ENCODE assay signal across 22 cellular contexts in genomic region chr4:129046055-129046959, GRCh38. TPM values are rescaled to one million over a fixed set of nuclear protein-coding genes. Genes with fewer than 3 reads are reported as not detected.
A peak's percentile ranks its signal among the peaks of the same experiment; 100 is the strongest.
DNase-seq lines count a peak whose midpoint lies in the region; ATAC-seq and TF ChIP-seq lines count a peak whose summit lies in the region.
"Had no signal": no experiment of that assay in that cellular context is flagged by ENCODE, and none has a peak within 500 bp of the region (broad histone marks: within the 10 kb centered on the region; RNA-seq: fewer than 3 reads in every experiment).

No MANE protein-coding gene starts in this region.

- no peaks in the 10 kb centered on the region for H4K20me1 ChIP-seq in IMR-90 (ENCODE audit: insufficient read depth, low read length)

- H3K27me3 ChIP-seq in IMR-90 (ENCODE audit: control insufficient read depth, insufficient read depth, low read length) = no peaks in the 10 kb centered on the region
- H3K27me3 ChIP-seq: dorsolateral prefrontal cortex, spleen had no signal

- no peak overlapping the region for H3K27ac ChIP-seq in IMR-90 (ENCODE audit: insufficient read depth, low read length)
- H3K27ac ChIP-seq: dorsolateral prefrontal cortex, KMS-11, psoas muscle, spleen had no signal

- no peaks in the 10 kb centered on the region for H3K36me3 ChIP-seq in IMR-90 (ENCODE audit: control insufficient read depth, insufficient read depth, low read length)

- no peak overlapping the region for H4K8ac ChIP-seq in IMR-90 (ENCODE audit: low read depth in 2 of 2, low read length in 2 of 2)

- H3K79me1 ChIP-seq in IMR-90 (ENCODE audit: low read depth in 1 of 2, low read length in 2 of 2) = peaks cover 0 to 3% of the 10 kb centered on the region in 2 experiments; a peak in 1 of 4 replicates

- BruUV-seq in IMR-90 (replicated peaks; lab: Mats Ljungman, UMichigan) = no TSS peak

- no peaks in the 10 kb centered on the region for H3K27me3 Mint-ChIP-seq in activated T-cell treated with anti-CD3 and anti-CD28 coated beads, Interleukin-2, amount 50 U/mL, for 24 hours
- H3K27me3 Mint-ChIP-seq: activated naive CD4-positive, alpha-beta T cell treated with anti-CD3 and anti-CD28 coated beads, Interleukin-2, amount 50 U/mL, for 24 hours; natural killer cell treated with Interleukin-12 subunit alpha and Interleukin-12 subunit beta and Interleukin-15 and Interleukin-18, amount 100 ng/mL, for 72 hours had no signal

- no peak overlapping the region for H4K91ac ChIP-seq in IMR-90 (ENCODE audit: insufficient read depth, low read depth, low read length)

- no peak for DNase-seq in activated T-cell treated with anti-CD3 and anti-CD28 coated beads, Interleukin-2, amount 50 U/mL, for 24 hours
- DNase-seq in activated T-cell treated with anti-CD3 and anti-CD28 coated beads, Interleukin-2, amount 50 U/mL, for 1 hour = no peak
- DNase-seq in IMR-90 (no peak), HuH-7 (ENCODE audit: low spot score) (no peak), left ventricle myocardium superior (no peak), hypothalamus (lab: John Stamatoyannopoulos, UW) (no peak)
- no peak for DNase-seq in stimulated activated effector memory CD8-positive, alpha-beta T cell treated with anti-CD3 and anti-CD28 coated beads, Interleukin-12 subunit alpha, Interleukin-12 subunit beta, amount 100 ng/mL, for 72 hours (ENCODE audit: low spot score in 2 of 2)
- DNase-seq: activated CD4-positive, CD25-positive, alpha-beta regulatory T cell; DMS53; dorsolateral prefrontal cortex; GOT3; islet precursor cell; NCI-H1105; NCI-H2171 treated with DMSO at 0.1 percent for 48 hours; NCI-H82; psoas muscle; spleen; stimulated activated naive CD4-positive, alpha-beta T cell treated with Interleukin-2 at 50 U/mL for 16 hours had no signal

- in situ Hi-C loops in IMR-90 (cut with MboI; ENCODE audit: low sequenced_read_pairs) = no loop called here

- H2AFZ ChIP-seq in IMR-90 (replicated peaks; ENCODE audit: low read length, poor library complexity) = no peak overlapping the region

- WGBS in IMR-90 (ENCODE audit: extremely low coverage in 2 of 2, insufficient read length in 1 of 2), 2 experiments = no CpG with 5 or more reads among the region's 1 CpG

- no peak overlapping the region for H2BK120ac ChIP-seq in IMR-90 (ENCODE audit: low read depth, low read length)

- H3K9me3 ChIP-seq in IMR-90 (ENCODE audit: control insufficient read depth, insufficient read depth, low read length) = no peaks in the 10 kb centered on the region; the same call in 1 of the 2 replicates

- no peak overlapping the region for H3K4me3 Mint-ChIP-seq in activated T-cell treated with anti-CD3 and anti-CD28 coated beads, Interleukin-2, amount 50 U/mL, for 24 hours
- no peak overlapping the region for H3K4me3 Mint-ChIP-seq in stimulated activated effector memory CD8-positive, alpha-beta T cell treated with anti-CD3 and anti-CD28 coated beads, Interleukin-12 subunit alpha, Interleukin-12 subunit beta, amount 100 ng/mL, for 72 hours
- H3K4me3 Mint-ChIP-seq: activated naive CD4-positive, alpha-beta T cell treated with anti-CD3 and anti-CD28 coated beads, Interleukin-2, amount 50 U/mL, for 24 hours; natural killer cell treated with Interleukin-12 subunit alpha and Interleukin-12 subunit beta and Interleukin-15 and Interleukin-18, amount 100 ng/mL, for 72 hours had no signal

- no peak overlapping the region for H3K56ac ChIP-seq in IMR-90 (ENCODE audit: extremely low read depth, insufficient read depth, low read length)

- peaks cover 13% of the 10 kb centered on the region for H3K9me3 Mint-ChIP-seq in activated T-cell treated with anti-CD3 and anti-CD28 coated beads, Interleukin-2, amount 50 U/mL, for 24 hours
- H3K9me3 Mint-ChIP-seq in stimulated activated effector memory CD8-positive, alpha-beta T cell treated with anti-CD3 and anti-CD28 coated beads, Interleukin-12 subunit alpha, Interleukin-12 subunit beta, amount 100 ng/mL, for 72 hours = peaks cover under 1% of the 10 kb centered on the region
- H3K9me3 Mint-ChIP-seq: activated naive CD4-positive, alpha-beta T cell treated with anti-CD3 and anti-CD28 coated beads, Interleukin-2, amount 50 U/mL, for 24 hours had no signal

- H3K23ac ChIP-seq in IMR-90 (ENCODE audit: low read depth, low read length) = no peak overlapping the region

- no peak overlapping the region for H3K4me3 ChIP-seq in IMR-90 (ENCODE audit: insufficient read depth, low read depth, low read length)
- H3K4me3 ChIP-seq: dorsolateral prefrontal cortex, psoas muscle, spleen had no signal

- H2BK5ac ChIP-seq in IMR-90 (ENCODE audit: low read depth, low read length, poor library complexity, severe bottlenecking) = no peak overlapping the region

- CTCF ChIA-PET in IMR-90 (lab: Yijun Ruan, JAX) = no interaction called here

- H3K14ac ChIP-seq in IMR-90 (replicated peaks; ENCODE audit: low read depth, low read length) = no peak overlapping the region

- H2AK9ac ChIP-seq in IMR-90 (replicated peaks; ENCODE audit: low read depth, low read length, poor library complexity) = no peak overlapping the region

- ATAC-seq in HG02623 (IDR thresholded peaks at IDR 0.05; ENCODE audit: unreplicated experiment) = peak; percentile 48
- ATAC-seq in IMR-90 (ENCODE audit: low read depth) = 0 out of 2 replicates have a peak, but pooled peaks have one; percentile 11
- ATAC-seq in stimulated activated effector memory CD8-positive, alpha-beta T cell treated with anti-CD3 and anti-CD28 coated beads, Interleukin-12 subunit alpha, Interleukin-12 subunit beta, amount 100 ng/mL, for 72 hours = peak; percentile 97
- no peak for ATAC-seq in left ventricle myocardium superior
- ATAC-seq: psoas muscle had no signal

- POLR2A ChIA-PET in IMR-90 (lab: Charles Lee; ENCODE audit: unreplicated experiment) = no interaction called here

- no peak overlapping the region for H3K18ac ChIP-seq in IMR-90 (ENCODE audit: low read depth, low read length)

- no peak for TF ChIP-seq RAD21 in IMR-90 (IDR thresholded peaks at IDR 0.05; ENCODE audit: low read length)

- H3K27ac Mint-ChIP-seq in activated T-cell treated with anti-CD3 and anti-CD28 coated beads, Interleukin-2, amount 50 U/mL, for 24 hours = peak overlapping the region; percentile 42
- no peak overlapping the region for H3K27ac Mint-ChIP-seq in stimulated activated effector memory CD8-positive, alpha-beta T cell treated with anti-CD3 and anti-CD28 coated beads, Interleukin-12 subunit alpha, Interleukin-12 subunit beta, amount 100 ng/mL, for 72 hours
- H3K27ac Mint-ChIP-seq: activated naive CD4-positive, alpha-beta T cell treated with anti-CD3 and anti-CD28 coated beads, Interleukin-2, amount 50 U/mL, for 24 hours; natural killer cell treated with Interleukin-12 subunit alpha and Interleukin-12 subunit beta and Interleukin-15 and Interleukin-18, amount 100 ng/mL, for 72 hours had no signal

- H3K4me1 Mint-ChIP-seq in activated T-cell treated with anti-CD3 and anti-CD28 coated beads, Interleukin-2, amount 50 U/mL, for 24 hours (ENCODE audit: low read depth) = peaks cover 13% of the 10 kb centered on the region
- H3K4me1 Mint-ChIP-seq in stimulated activated effector memory CD8-positive, alpha-beta T cell treated with anti-CD3 and anti-CD28 coated beads, Interleukin-12 subunit alpha, Interleukin-12 subunit beta, amount 100 ng/mL, for 72 hours = no peaks in the 10 kb centered on the region

- H3K4ac ChIP-seq in IMR-90 (ENCODE audit: low read depth, low read length) = no peak overlapping the region

- H3K4me1 ChIP-seq in IMR-90 (ENCODE audit: control insufficient read depth, insufficient read depth, low read length) = peaks cover 2% of the 10 kb centered on the region; the same call in 1 of the 2 replicates
- H3K4me1 ChIP-seq: psoas muscle, spleen had no signal

- no peaks in the 10 kb centered on the region for H3K9me1 ChIP-seq in IMR-90 (ENCODE audit: insufficient read depth, low read length)

- no peak overlapping the region for H2AK5ac ChIP-seq in IMR-90 (ENCODE audit: low read depth, low read length)

- no peak overlapping the region for H2BK20ac ChIP-seq in IMR-90 (ENCODE audit: low read depth, low read length)

- H3K36me3 Mint-ChIP-seq in activated T-cell treated with anti-CD3 and anti-CD28 coated beads, Interleukin-2, amount 50 U/mL, for 24 hours (ENCODE audit: low read depth) = peaks cover 5% of the 10 kb centered on the region
- peaks cover 7% of the 10 kb centered on the region for H3K36me3 Mint-ChIP-seq in stimulated activated effector memory CD8-positive, alpha-beta T cell treated with anti-CD3 and anti-CD28 coated beads, Interleukin-12 subunit alpha, Interleukin-12 subunit beta, amount 100 ng/mL, for 72 hours
- H3K36me3 Mint-ChIP-seq: activated naive CD4-positive, alpha-beta T cell treated with anti-CD3 and anti-CD28 coated beads, Interleukin-2, amount 50 U/mL, for 24 hours; natural killer cell treated with Interleukin-12 subunit alpha and Interleukin-12 subunit beta and Interleukin-15 and Interleukin-18, amount 100 ng/mL, for 72 hours had no signal

- TF ChIP-seq POLR2A in IMR-90 (IDR thresholded peaks at IDR 0.05; ENCODE audit: low read depth, low read length) = no peak

- H4K5ac ChIP-seq in IMR-90 (ENCODE audit: low read depth, low read length) = no peak overlapping the region

- no peak overlapping the region for H2BK15ac ChIP-seq in IMR-90 (ENCODE audit: low read depth, low read length)

- H3K4me2 ChIP-seq in IMR-90 (ENCODE audit: low read depth, low read length) = no peak overlapping the region
- H3K4me2 ChIP-seq: KMS-11 had no signal

- TF ChIP-seq CTCF in IMR-90 (conservative IDR thresholded peaks at IDR 0.05; ENCODE audit: low read depth, low read length) = no peak

- intact Hi-C loops in IMR-90 (cut with micrococcal nuclease) (no loop called here), left ventricle myocardium superior (cut with micrococcal nuclease) (no loop called here)

- no peak overlapping the region for H3K9ac ChIP-seq in IMR-90 (ENCODE audit: low read depth, low read length)
- H3K9ac ChIP-seq: KMS-11 had no signal

- dilution Hi-C loops in IMR-90 (cut with HindIII; ENCODE audit: low sequenced_read_pairs, unreplicated experiment) = no loop called here

TF ChIP-seq in IMR-90, 13 proteins besides CTCF, POLR2A, EP300 and RAD21:
- TF ChIP-seq RFX5 (IDR thresholded peaks at IDR 0.05; ENCODE audit: low read depth, low read length) = no peak

RNA-seq across cellular contexts. Expression of gene SCLT1, which starts 47.0 kb away (rescaled TPM):
- total RNA-seq in IMR-90 (2012; rRNA removed) (7.7 and 15.3 TPM in 2 replicates), left ventricle myocardium superior (7.7 TPM)
- polyA plus RNA-seq in IMR-90 (2012; rRNA removed) = 4.4 and 4.9 TPM in 2 replicates
- polyA plus RNA-seq in IMR-90 (2012; cell fraction: cytosol; rRNA removed) = 1.1 and 1.5 TPM in 2 replicates
- 1.4 and 3.8 TPM in 2 replicates for polyA plus RNA-seq in IMR-90 (2012; cell fraction: nucleus; rRNA removed; ENCODE audit: low replicate concordance)

RNA-seq across cellular contexts. Expression of gene C4orf33, which starts 49.6 kb away (rescaled TPM):
- 4.7 and 8.3 TPM in 2 replicates for total RNA-seq in IMR-90 (2012; rRNA removed)
- polyA plus RNA-seq in IMR-90 (2012; rRNA removed) = 5.1 and 5.3 TPM in 2 replicates
- polyA plus RNA-seq in IMR-90 (2012; cell fraction: cytosol; rRNA removed) = 0.35 and 0.47 TPM in 2 replicates
- 0.36 and 6.6 TPM in 2 replicates for polyA plus RNA-seq in IMR-90 (2012; cell fraction: nucleus; rRNA removed; ENCODE audit: low replicate concordance)
- 4.3 TPM for total RNA-seq in left ventricle myocardium superior
